In the genomic region with DNA sequence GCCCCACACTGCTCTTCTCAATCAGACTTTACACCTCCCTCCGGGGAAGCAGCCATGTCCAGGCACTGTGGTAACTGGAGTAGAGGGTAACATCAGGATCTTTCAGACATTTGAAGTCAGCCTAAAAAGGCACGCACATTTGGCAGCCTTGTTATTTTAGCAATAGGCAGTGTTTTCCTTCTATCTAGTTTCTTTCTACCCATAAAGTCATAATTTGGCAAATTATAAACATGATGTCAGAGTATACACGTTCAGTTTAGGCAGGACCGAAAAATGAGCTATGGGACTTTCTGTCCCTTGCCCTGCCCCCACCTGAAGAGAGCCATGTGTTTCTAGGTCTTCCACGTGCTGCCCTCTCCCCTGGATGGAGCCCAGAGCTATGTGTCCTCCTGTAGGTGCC, we compare ENCODE assay signal across 1 cellular context.
TF ChIP-seq lines count a peak whose summit lies in the region.

No MANE protein-coding gene starts in this region.

TF ChIP-seq in HEK293, 187 proteins besides CTCF, POLR2A, EP300 and RAD21:
- TF ChIP-seq ZNF341 (tag by site-specific recombination; IDR thresholded peaks at IDR 0.05; ENCODE audit: low read depth) (peak; percentile 29; the same call in 1 of the 2 replicates), ZNF843 (tag by site-specific recombination; IDR thresholded peaks at IDR 0.05) (no peak)
